ENCODE assay signal across 19 cellular contexts in the genomic region with DNA sequence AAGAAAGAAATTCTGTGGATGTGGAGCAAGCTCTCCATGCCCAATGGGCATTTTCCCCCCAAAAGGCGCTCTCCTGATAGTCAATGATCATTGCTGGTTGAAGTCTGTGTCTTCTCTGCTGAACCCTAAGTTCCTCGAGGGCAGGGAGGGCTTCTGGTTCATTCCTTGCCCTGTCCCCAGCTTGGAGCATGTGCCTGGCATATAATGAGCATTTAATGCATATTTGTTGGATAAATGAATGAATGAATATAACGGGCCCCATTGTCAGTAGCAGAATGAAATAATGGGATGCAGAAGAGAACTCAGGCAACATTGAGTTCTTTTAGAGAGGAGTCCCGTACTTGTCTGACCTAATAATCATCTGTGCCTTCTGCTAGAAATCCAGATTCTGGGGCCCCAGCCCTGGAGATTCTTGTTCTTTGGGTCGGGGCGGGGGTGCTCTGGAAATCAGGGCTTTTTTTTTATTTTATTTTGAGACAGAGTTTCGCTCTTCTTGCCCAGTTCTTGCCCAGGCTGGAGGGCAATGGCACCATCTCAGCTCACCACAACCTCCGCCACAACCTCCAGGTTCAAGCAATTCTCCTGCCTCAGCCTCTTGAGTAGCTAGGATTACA.
DNase-seq lines count a peak whose midpoint lies in the region; ATAC-seq and TF ChIP-seq lines count a peak whose summit lies in the region.
"Had no signal": no experiment of that assay in that cellular context is flagged by ENCODE, and none has a peak within 500 bp of the region (broad histone marks: within the 10 kb centered on the region; RNA-seq: fewer than 3 reads in every experiment).

No MANE protein-coding gene starts in this region.

- no peak overlapping the region for H3K9ac ChIP-seq in stomach smooth muscle (ENCODE audit: low read length in 2 of 2)

- TF ChIP-seq CTCF in GM13977 (IDR thresholded peaks at IDR 0.05; ENCODE audit: extremely low read depth, insufficient read depth, missing control alignments) (no peak), dorsolateral prefrontal cortex (IDR thresholded peaks at IDR 0.05 in 54 of 56, conservative IDR thresholded peaks at IDR 0.05 in 2 of 56; ENCODE audit: low read depth in 1 of 56, partially characterized antibody in 56 of 56) (peak in 1 of 56 donors; percentile 19)

- ATAC-seq in GM21529 (IDR thresholded peaks at IDR 0.05; ENCODE audit: unreplicated experiment) (no peak), HG02642 (IDR thresholded peaks at IDR 0.05; ENCODE audit: poor library complexity, unreplicated experiment) (no peak)
- ATAC-seq: activated naive CD4-positive, alpha-beta T cell treated with anti-CD3 and anti-CD28 coated beads, Interleukin-2, amount 50 U/mL, for 72 hours; gastroesophageal sphincter; natural killer cell; SK-N-SH treated with all-trans-retinoic acid at 6 μM for 48 hours had no signal

- intact Hi-C loops in dorsolateral prefrontal cortex (cut with DNase I) = loop anchor here (5.0 to 10.0 kb wide), 2 partner anchors 97 to 475 kb away; a partner anchor contains a TSS

- H3K4me1 ChIP-seq in stomach smooth muscle (ENCODE audit: control insufficient read depth, insufficient read depth, low read length) = peaks cover 55% of the 10 kb centered on the region

- peaks cover 0 to 6% (median 0%) of the 10 kb centered on the region in 45 donors for H3K27me3 ChIP-seq in dorsolateral prefrontal cortex
- no peaks in the 10 kb centered on the region for H3K27me3 ChIP-seq in stomach smooth muscle (ENCODE audit: control insufficient read depth in 1 of 2, insufficient read depth in 2 of 2, low read length in 2 of 2)
- H3K27me3 ChIP-seq: gastroesophageal sphincter, right atrium auricular region had no signal

- H3K27ac ChIP-seq in dorsolateral prefrontal cortex (peak overlapping the region in 54 of 59 donors; percentile 19 to 98 (median 92)), stomach smooth muscle (ENCODE audit: low read length) (peak overlapping the region; percentile 89)
- H3K27ac ChIP-seq: spleen, VCaP had no signal

- H3K36me3 ChIP-seq in stomach smooth muscle (ENCODE audit: control insufficient read depth in 2 of 2, insufficient read depth in 2 of 2, low read length in 2 of 2) = no peaks in the 10 kb centered on the region
- H3K36me3 ChIP-seq: gastroesophageal sphincter, right atrium auricular region, spleen had no signal

- H3K4me3 ChIP-seq in dorsolateral prefrontal cortex (no peak overlapping the region), stomach smooth muscle (ENCODE audit: low read length in 2 of 2) (no peak overlapping the region)
- H3K4me3 ChIP-seq: gastroesophageal sphincter, right atrium auricular region, spleen had no signal

- peak; percentile 2 for DNase-seq in GM13977 (ENCODE audit: low spot score)
- DNase-seq in dorsolateral prefrontal cortex = peak in 5 of 10 donors; percentile 24 to 39 (median 35)
- DNase-seq in midbrain (lab: John Stamatoyannopoulos, UW) = peak; percentile 75
- no peak for DNase-seq in COLO668 (lab: John Stamatoyannopoulos, UW; ENCODE audit: unreplicated experiment)
- DNase-seq: EL, IMR-90, natural killer cell, NCI-H187, NCI-H524 treated with DMSO at 0.1 percent for 48 hours, T-helper 2 cell had no signal

- peaks cover 0 to 5% of the 10 kb centered on the region in 2 donors for H3K9me3 ChIP-seq in stomach smooth muscle (ENCODE audit: control insufficient read depth in 2 of 2, low read length in 2 of 2)
- H3K9me3 ChIP-seq: gastroesophageal sphincter, right atrium auricular region had no signal

- in situ Hi-C loops in GM13977 (cut with MboI; ENCODE audit: low pct_unique_long_range_greater_than_20kb, low sequenced_read_pairs, unreplicated experiment) = loop anchor here (10.0 kb wide), 1 partner anchor 275 kb away; no protein-coding TSS in a partner anchor
